Comparison of ENCODE assay signal across 26 cellular contexts in the genomic region with DNA sequence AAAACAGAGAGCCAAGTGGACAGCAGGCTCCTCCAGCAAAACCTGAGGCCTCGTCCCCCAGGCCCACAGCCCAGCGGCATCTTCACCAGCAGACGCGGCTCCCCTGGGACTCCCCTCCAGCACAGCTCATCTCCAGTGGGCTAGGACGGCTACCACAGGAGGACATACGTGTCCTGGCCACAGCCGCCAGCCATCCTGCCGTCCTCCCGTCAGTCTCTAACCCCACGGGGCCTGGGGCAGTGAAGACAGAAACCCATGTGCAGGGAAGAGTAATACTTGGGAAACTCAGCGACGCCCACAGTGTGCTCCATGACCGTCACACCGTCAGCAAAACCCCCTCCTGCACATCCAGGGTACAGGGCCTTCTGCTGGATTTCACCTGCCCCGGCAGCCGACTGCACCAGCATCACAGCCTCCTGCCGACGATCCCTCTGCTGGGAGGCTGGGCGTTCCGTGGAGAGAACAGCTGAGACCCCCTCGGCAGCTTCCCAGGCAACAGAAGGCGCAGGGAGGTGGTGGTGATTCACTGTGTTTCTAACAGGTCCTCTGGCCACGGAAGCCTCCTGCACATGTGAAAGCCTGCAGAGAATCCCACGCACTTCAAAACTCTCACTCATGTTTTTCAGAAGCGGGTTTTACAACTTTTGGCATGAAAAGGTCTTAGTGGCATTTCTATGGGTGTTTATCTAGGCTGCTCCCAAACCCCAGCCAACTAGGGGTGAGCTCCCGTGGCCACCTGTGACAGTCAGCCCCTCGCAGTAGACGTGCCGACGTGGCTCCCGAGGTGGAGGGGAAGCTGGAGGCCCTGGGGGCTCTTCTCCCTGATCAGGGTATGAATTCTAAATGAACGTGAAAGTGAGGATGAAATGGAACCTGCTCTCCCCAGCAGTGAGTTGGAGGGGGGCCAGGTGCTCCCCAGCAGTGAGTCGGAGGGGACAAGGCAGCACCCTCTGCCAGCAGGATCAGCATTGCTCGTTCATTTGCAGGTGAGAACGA.
"Had no signal": no experiment of that assay in that cellular context is flagged by ENCODE, and none has a peak within 500 bp of the region (broad histone marks: within the 10 kb centered on the region; RNA-seq: fewer than 3 reads in every experiment).

No MANE protein-coding gene starts in this region.

- H3K4me3 ChIP-seq: adrenal gland, esophagus muscularis mucosa, lower lobe of right lung, psoas muscle, skin epidermis, stomach, vagina had no signal

- H3K27ac ChIP-seq: adrenal gland, esophagus muscularis mucosa, lower lobe of right lung, psoas muscle, skin epidermis, stomach, vagina, VCaP had no signal

- DNase-seq: activated CD4-positive, alpha-beta T cell treated with anti-CD3 and anti-CD28 coated beads, Interleukin-2, amount 10 ng/mL, durations not matched to agents 24 days and 14 days; activated CD8-positive, alpha-beta T cell treated with anti-CD3 and anti-CD28 coated beads for 36 hours; adrenal gland; central memory CD4-positive, alpha-beta T cell; effector memory CD4-positive, alpha-beta T cell; left cardiac atrium; lower lobe of right lung; mesendoderm; naive B cell; psoas muscle; stimulated activated CD4-positive, alpha-beta T cell treated with anti-CD3 and anti-CD28 coated beads, Interleukin-2, amount 100 ng/mL, for 24 hours; stomach; trophoblast cell had no signal

- H3K27me3 ChIP-seq: adrenal gland, vagina had no signal

- H3K4me1 ChIP-seq: adrenal gland, esophagus muscularis mucosa, lower lobe of right lung, psoas muscle, stomach, vagina had no signal

- ATAC-seq: activated CD4-positive, CD25-positive, alpha-beta regulatory T cell treated with anti-CD3 and anti-CD28 coated beads, Interleukin-2, amount 50 U/mL, for 24 hours; activated CD8-positive, alpha-beta T cell treated with anti-CD3 and anti-CD28 coated beads for 36 hours; activated T-helper 17 cell treated with anti-CD3 and anti-CD28 coated beads, Interleukin-2, amount 50 U/mL, for 72 hours; left cardiac atrium; lower lobe of right lung; psoas muscle; right cardiac atrium; stimulated activated memory B cell treated with anti-CD40 and anti-IgM and Interleukin-4, amounts not matched to agents 10 μg/mL and 1 μg/mL and 100 μg/mL, for 72 hours had no signal

- H3K36me3 ChIP-seq: adrenal gland, esophagus muscularis mucosa, lower lobe of right lung, stomach, vagina had no signal

- FAIRE-seq: astrocyte, colon, endothelial cell of umbilical vein, frontal cortex, islet of Langerhans had no signal

- H3K9me3 ChIP-seq: adrenal gland, esophagus muscularis mucosa, lower lobe of right lung, psoas muscle, stomach, vagina had no signal
